12 cellular contexts compared by ENCODE assay signal in genomic region chr20:15643713-15644112, GRCh38.
DNase-seq lines count a peak whose midpoint lies in the region; ATAC-seq and TF ChIP-seq lines count a peak whose summit lies in the region.
"Had no signal": no experiment of that assay in that cellular context is flagged by ENCODE, and none has a peak within 500 bp of the region (broad histone marks: within the 10 kb centered on the region; RNA-seq: fewer than 3 reads in every experiment).

No MANE protein-coding gene starts in this region.

- H3K36me3 Mint-ChIP-seq in activated T-helper 17 cell treated with anti-CD3 and anti-CD28 coated beads, Interleukin-2, amount 50 U/mL, for 72 hours (ENCODE audit: low read depth), result no peaks in the 10 kb centered on the region

- H3K27ac Mint-ChIP-seq in activated T-helper 17 cell treated with anti-CD3 and anti-CD28 coated beads, Interleukin-2, amount 50 U/mL, for 72 hours, result no peak overlapping the region
- H3K27ac Mint-ChIP-seq: CD4-positive, alpha-beta T cell had no signal

- CTCF ChIA-PET in AG04449 (lab: Yijun Ruan, JAX) (interaction anchor here (1.0 to 4.1 kb wide), 4 partner anchors 11 to 390 kb away, joined by 3 to 60 read pairs (median 4); no protein-coding TSS in a partner anchor), RWPE1 (lab: Yijun Ruan, JAX) (no interaction called here)

- in situ Hi-C loops in GM13977 (cut with MboI; ENCODE audit: low pct_unique_long_range_greater_than_20kb, low sequenced_read_pairs, unreplicated experiment), result no loop called here

- H3K4me3 ChIP-seq in AG04449 (ENCODE audit: low read depth, low read length) (no peak overlapping the region), foreskin fibroblast (ENCODE audit: low read depth in 1 of 2, low read length in 2 of 2) (no peak overlapping the region)

- POLR2A ChIA-PET in AG04449 (lab: Yijun Ruan, JAX) (no interaction called here), RWPE1 (lab: Yijun Ruan, JAX; ENCODE audit: low non-redundant PET) (no interaction called here)

- TF ChIP-seq CTCF in AG04449 (IDR thresholded peaks at IDR 0.05; ENCODE audit: insufficient read depth, low read length, missing control alignments), result peak; percentile 29
- TF ChIP-seq CTCF in GM13977 (IDR thresholded peaks at IDR 0.05; ENCODE audit: extremely low read depth, insufficient read depth, missing control alignments), result peak; percentile 25
- peak; percentile 20; the same call in 1 of the 2 replicates for TF ChIP-seq CTCF in RWPE1 (conservative IDR thresholded peaks at IDR 0.05; ENCODE audit: low read depth)
- peak; percentile 25 for TF ChIP-seq CTCF in foreskin fibroblast (IDR thresholded peaks at IDR 0.05; ENCODE audit: low read depth, low read length)

- no peak overlapping the region for H3K4me3 Mint-ChIP-seq in activated T-helper 17 cell treated with anti-CD3 and anti-CD28 coated beads, Interleukin-2, amount 50 U/mL, for 72 hours
- H3K4me3 Mint-ChIP-seq: CD4-positive, alpha-beta T cell had no signal

- H3K27me3 Mint-ChIP-seq in activated T-helper 17 cell treated with anti-CD3 and anti-CD28 coated beads, Interleukin-2, amount 50 U/mL, for 72 hours, result no peaks in the 10 kb centered on the region
- H3K27me3 Mint-ChIP-seq: CD4-positive, alpha-beta T cell had no signal

- no peaks in the 10 kb centered on the region for H3K4me1 Mint-ChIP-seq in activated T-helper 17 cell treated with anti-CD3 and anti-CD28 coated beads, Interleukin-2, amount 50 U/mL, for 72 hours

- no peak overlapping the region for H3K27ac ChIP-seq in RWPE1

- H3K9me3 Mint-ChIP-seq in activated T-helper 17 cell treated with anti-CD3 and anti-CD28 coated beads, Interleukin-2, amount 50 U/mL, for 72 hours, result peaks cover 21% of the 10 kb centered on the region

- DNase-seq in AG04449 (ENCODE audit: low read depth, low spot score) (no peak), GM13977 (ENCODE audit: low spot score) (no peak), RWPE1 (ENCODE audit: low spot score) (peak; percentile 18), foreskin fibroblast (peak in 1 of 2 donors; percentile 44), CD1c-positive myeloid dendritic cell (ENCODE audit: extremely low spot score) (no peak), UCSD-AML1 (lab: John Stamatoyannopoulos, UW; ENCODE audit: unreplicated experiment) (no peak), retina (no peak)
- DNase-seq: activated T-cell treated with anti-CD3 and anti-CD28 coated beads, Interleukin-2, amount 50 U/mL, for 1 hour; CD4-positive, alpha-beta T cell; NCI-H1092 treated with DMSO at 0.1 percent for 48 hours; stimulated activated naive CD8-positive, alpha-beta T cell treated with anti-CD3 and anti-CD28 coated beads, Interleukin-15, Interleukin-2, amounts not matched to agents 100 U/mL and 50 U/mL, for 24 hours had no signal

- no peak for ATAC-seq in activated T-helper 17 cell treated with anti-CD3 and anti-CD28 coated beads, Interleukin-2, amount 50 U/mL, for 72 hours (replicated peaks)
- ATAC-seq: stimulated activated naive CD8-positive, alpha-beta T cell treated with anti-CD3 and anti-CD28 coated beads, Interleukin-15, Interleukin-2, amounts not matched to agents 100 U/mL and 50 U/mL, for 24 hours had no signal
